25 cellular contexts compared by ENCODE assay signal in genomic region chr3:87367752-87368151, GRCh38.
"Had no signal": no experiment of that assay in that cellular context is flagged by ENCODE, and none has a peak within 500 bp of the region (broad histone marks: within the 10 kb centered on the region; RNA-seq: fewer than 3 reads in every experiment).

No MANE protein-coding gene starts in this region.

- H3K9me3 ChIP-seq: colonic mucosa, left lung, stomach, suprapubic skin, tibial nerve had no signal

- H3K27me3 ChIP-seq: colonic mucosa, dorsolateral prefrontal cortex, hepatocyte, left lung, neural progenitor cell, stomach, suprapubic skin, tibial nerve had no signal

- DNase-seq: activated CD4-positive, alpha-beta memory T cell treated with anti-CD3 and anti-CD28 coated beads for 36 hours; activated CD4-positive, alpha-beta T cell treated with anti-CD3 and anti-CD28 coated beads for 4 hours; activated CD4-positive, CD25-positive, alpha-beta regulatory T cell; activated naive CD4-positive, alpha-beta T cell treated with Interleukin-2 at 50 U/mL for 16 hours; activated naive CD8-positive, alpha-beta T cell treated with anti-CD3 and anti-CD28 coated beads for 36 hours; activated T-cell treated with anti-CD3 and anti-CD28 coated beads, Interleukin-2, amount 50 U/mL, for 48 hours; amniotic stem cell; colonic mucosa; dorsolateral prefrontal cortex; effector memory CD8-positive, alpha-beta T cell; glutamatergic neuron; immature natural killer cell; left lung; naive B cell; stimulated activated CD4-positive, alpha-beta T cell treated with anti-CD3 and anti-CD28 coated beads, Interleukin-15, amount 100 ng/mL, for 24 hours; stomach had no signal

- H3K79me2 ChIP-seq: hepatocyte had no signal

- ATAC-seq: effector memory CD8-positive, alpha-beta T cell; esophagus mucosa; left lung; sciatic nerve; stimulated activated memory B cell treated with anti-CD40 and anti-IgM and Interleukin-4, amounts not matched to agents 10 μg/mL and 1 μg/mL and 100 μg/mL, for 72 hours had no signal

- H3K36me3 ChIP-seq: colonic mucosa, left lung, neural progenitor cell, stomach, suprapubic skin, tibial nerve had no signal

- H3K9me3 Mint-ChIP-seq: activated CD4-positive, alpha-beta memory T cell treated with anti-CD3 and anti-CD28 coated beads for 36 hours; activated naive CD8-positive, alpha-beta T cell treated with anti-CD3 and anti-CD28 coated beads for 36 hours; effector memory CD8-positive, alpha-beta T cell; immature natural killer cell; naive B cell; neural progenitor cell; stimulated activated memory B cell treated with anti-CD40 and anti-IgM and Interleukin-4, amounts not matched to agents 10 μg/mL and 1 μg/mL and 100 μg/mL, for 72 hours had no signal

- H3K4me1 ChIP-seq: colonic mucosa, left lung, stomach, suprapubic skin, tibial nerve had no signal

- H3K4me3 Mint-ChIP-seq: activated CD4-positive, alpha-beta memory T cell treated with anti-CD3 and anti-CD28 coated beads for 36 hours; activated naive CD8-positive, alpha-beta T cell treated with anti-CD3 and anti-CD28 coated beads for 36 hours; effector memory CD8-positive, alpha-beta T cell; immature natural killer cell; naive B cell; neural progenitor cell; stimulated activated memory B cell treated with anti-CD40 and anti-IgM and Interleukin-4, amounts not matched to agents 10 μg/mL and 1 μg/mL and 100 μg/mL, for 72 hours had no signal

- H3K27ac ChIP-seq: colonic mucosa, dorsolateral prefrontal cortex, hepatocyte, left lung, neural progenitor cell, stomach, suprapubic skin, tibial nerve had no signal

- H2AFZ ChIP-seq: hepatocyte, neural progenitor cell had no signal

- H3K4me3 ChIP-seq: colonic mucosa, dorsolateral prefrontal cortex, hepatocyte, left lung, lung, neural progenitor cell, smooth muscle cell, stomach, suprapubic skin, tibial nerve had no signal

- H3K9ac ChIP-seq: neural progenitor cell had no signal

- H3K4me2 ChIP-seq: hepatocyte, neural progenitor cell, smooth muscle cell had no signal

- H3K36me3 Mint-ChIP-seq: activated CD4-positive, alpha-beta memory T cell treated with anti-CD3 and anti-CD28 coated beads for 36 hours; activated naive CD8-positive, alpha-beta T cell treated with anti-CD3 and anti-CD28 coated beads for 36 hours; immature natural killer cell; naive B cell; neural progenitor cell; stimulated activated memory B cell treated with anti-CD40 and anti-IgM and Interleukin-4, amounts not matched to agents 10 μg/mL and 1 μg/mL and 100 μg/mL, for 72 hours had no signal

- H3K27ac Mint-ChIP-seq: activated CD4-positive, alpha-beta memory T cell treated with anti-CD3 and anti-CD28 coated beads for 36 hours; activated naive CD8-positive, alpha-beta T cell treated with anti-CD3 and anti-CD28 coated beads for 36 hours; effector memory CD8-positive, alpha-beta T cell; immature natural killer cell; naive B cell; neural progenitor cell; stimulated activated memory B cell treated with anti-CD40 and anti-IgM and Interleukin-4, amounts not matched to agents 10 μg/mL and 1 μg/mL and 100 μg/mL, for 72 hours had no signal

- H3K4me1 Mint-ChIP-seq: activated naive CD8-positive, alpha-beta T cell treated with anti-CD3 and anti-CD28 coated beads for 36 hours; immature natural killer cell; naive B cell; stimulated activated memory B cell treated with anti-CD40 and anti-IgM and Interleukin-4, amounts not matched to agents 10 μg/mL and 1 μg/mL and 100 μg/mL, for 72 hours had no signal
